ENCODE assay signal across 1 cellular context in genomic region chr13:27953671-27954405, GRCh38.
A peak's percentile ranks its signal among the peaks of the same experiment; 100 is the strongest.
TF ChIP-seq lines count a peak whose summit lies in the region.

No MANE protein-coding gene starts in this region.

TF ChIP-seq in GM12878, 131 proteins besides CTCF, POLR2A, EP300 and RAD21 (continued from another document):
- no peak for TF ChIP-seq ATF3 (IDR thresholded peaks at IDR 0.05; ENCODE audit: borderline replicate concordance, extremely low read depth, low read depth, low read length)
- TF ChIP-seq ZNF24 (IDR thresholded peaks at IDR 0.05), result no peak
- TF ChIP-seq POLR2AphosphoS2 (IDR thresholded peaks at IDR 0.05; ENCODE audit: low read depth, low read length), result no peak
- TF ChIP-seq, protein P1, sequence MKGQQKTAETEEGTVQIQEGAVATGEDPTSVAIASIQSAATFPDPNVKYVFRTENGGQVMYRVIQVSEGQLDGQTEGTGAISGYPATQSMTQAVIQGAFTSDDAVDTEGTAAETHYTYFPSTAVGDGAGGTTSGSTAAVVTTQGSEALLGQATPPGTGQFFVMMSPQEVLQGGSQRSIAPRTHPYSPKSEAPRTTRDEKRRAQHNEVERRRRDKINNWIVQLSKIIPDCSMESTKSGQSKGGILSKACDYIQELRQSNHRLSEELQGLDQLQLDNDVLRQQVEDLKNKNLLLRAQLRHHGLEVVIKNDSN (IDR thresholded peaks at IDR 0.05; ENCODE audit: borderline replicate concordance, extremely low read length, insufficient read depth, low read depth, low read length), result no peak
- no peak for TF ChIP-seq SUPT20H (IDR thresholded peaks at IDR 0.05; ENCODE audit: borderline replicate concordance, control insufficient read depth, low read depth, low read length)
- TF ChIP-seq CBX5 (IDR thresholded peaks at IDR 0.05; ENCODE audit: low read depth), result no peak
- TF ChIP-seq CBX3 (IDR thresholded peaks at IDR 0.05; ENCODE audit: borderline replicate concordance, low read depth), result no peak
- no peak for TF ChIP-seq NR2C2 (IDR thresholded peaks at IDR 0.05; ENCODE audit: borderline replicate concordance, control insufficient read depth, insufficient read length, low read depth)
- TF ChIP-seq IRF5 (IDR thresholded peaks at IDR 0.05; ENCODE audit: borderline replicate concordance), result no peak
- no peak for TF ChIP-seq NBN (IDR thresholded peaks at IDR 0.05)
- no peak; a peak in 1 of 4 replicates for TF ChIP-seq ETV6 (conservative IDR thresholded peaks at IDR 0.05 in 1 of 2, IDR thresholded peaks at IDR 0.05 in 1 of 2; ENCODE audit: borderline replicate concordance in 1 of 2, low read depth in 1 of 2)
- TF ChIP-seq NFXL1 (IDR thresholded peaks at IDR 0.05; ENCODE audit: borderline replicate concordance), result no peak
- TF ChIP-seq BHLHE40 (IDR thresholded peaks at IDR 0.05; ENCODE audit: borderline replicate concordance in 1 of 2, low read depth in 2 of 2, low read length in 1 of 2), result peak in 1 of 2 experiments; percentile 44; a peak in 1 of 4 replicates
- TF ChIP-seq, protein P2, sequence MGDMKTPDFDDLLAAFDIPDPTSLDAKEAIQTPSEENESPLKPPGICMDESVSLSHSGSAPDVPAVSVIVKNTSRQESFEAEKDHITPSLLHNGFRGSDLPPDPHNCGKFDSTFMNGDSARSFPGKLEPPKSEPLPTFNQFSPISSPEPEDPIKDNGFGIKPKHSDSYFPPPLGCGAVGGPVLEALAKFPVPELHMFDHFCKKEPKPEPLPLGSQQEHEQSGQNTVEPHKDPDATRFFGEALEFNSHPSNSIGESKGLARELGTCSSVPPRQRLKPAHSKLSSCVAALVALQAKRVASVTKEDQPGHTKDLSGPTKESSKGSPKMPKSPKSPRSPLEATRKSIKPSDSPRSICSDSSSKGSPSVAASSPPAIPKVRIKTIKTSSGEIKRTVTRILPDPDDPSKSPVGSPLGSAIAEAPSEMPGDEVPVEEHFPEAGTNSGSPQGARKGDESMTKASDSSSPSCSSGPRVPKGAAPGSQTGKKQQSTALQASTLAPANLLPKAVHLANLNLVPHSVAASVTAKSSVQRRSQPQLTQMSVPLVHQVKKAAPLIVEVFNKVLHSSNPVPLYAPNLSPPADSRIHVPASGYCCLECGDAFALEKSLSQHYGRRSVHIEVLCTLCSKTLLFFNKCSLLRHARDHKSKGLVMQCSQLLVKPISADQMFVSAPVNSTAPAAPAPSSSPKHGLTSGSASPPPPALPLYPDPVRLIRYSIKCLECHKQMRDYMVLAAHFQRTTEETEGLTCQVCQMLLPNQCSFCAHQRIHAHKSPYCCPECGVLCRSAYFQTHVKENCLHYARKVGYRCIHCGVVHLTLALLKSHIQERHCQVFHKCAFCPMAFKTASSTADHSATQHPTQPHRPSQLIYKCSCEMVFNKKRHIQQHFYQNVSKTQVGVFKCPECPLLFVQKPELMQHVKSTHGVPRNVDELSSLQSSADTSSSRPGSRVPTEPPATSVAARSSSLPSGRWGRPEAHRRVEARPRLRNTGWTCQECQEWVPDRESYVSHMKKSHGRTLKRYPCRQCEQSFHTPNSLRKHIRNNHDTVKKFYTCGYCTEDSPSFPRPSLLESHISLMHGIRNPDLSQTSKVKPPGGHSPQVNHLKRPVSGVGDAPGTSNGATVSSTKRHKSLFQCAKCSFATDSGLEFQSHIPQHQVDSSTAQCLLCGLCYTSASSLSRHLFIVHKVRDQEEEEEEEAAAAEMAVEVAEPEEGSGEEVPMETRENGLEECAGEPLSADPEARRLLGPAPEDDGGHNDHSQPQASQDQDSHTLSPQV (IDR thresholded peaks at IDR 0.05), result peak; percentile 32; the same call in 1 of the 2 replicates
- peak; percentile 27 for TF ChIP-seq MEF2B (IDR thresholded peaks at IDR 0.05; ENCODE audit: partially characterized antibody, poor library complexity, severe bottlenecking)
- no peak for TF ChIP-seq ATF2 (IDR thresholded peaks at IDR 0.05; ENCODE audit: low read length)
- no peak for TF ChIP-seq PML (IDR thresholded peaks at IDR 0.05; ENCODE audit: low read length)
- TF ChIP-seq IKZF2 (IDR thresholded peaks at IDR 0.05), result 0 out of 4 replicates have a peak, but pooled peaks of 1 of the 2 experiments have one; percentile 4
- no peak for TF ChIP-seq ATF7 (IDR thresholded peaks at IDR 0.05; ENCODE audit: low read depth)
- peak; percentile 34; the same call in 1 of the 2 replicates for TF ChIP-seq RB1 (IDR thresholded peaks at IDR 0.05; ENCODE audit: borderline replicate concordance)
- TF ChIP-seq RUNX3 (IDR thresholded peaks at IDR 0.05; ENCODE audit: low read length), result no peak
